Comparison of ENCODE assay signal across 9 cellular contexts in genomic region chr7:100208911-100209408, GRCh38. TPM values are rescaled to one million over a fixed set of nuclear protein-coding genes. Genes with fewer than 3 reads are reported as not detected.
DNase-seq lines count a peak whose midpoint lies in the region; ATAC-seq, FAIRE-seq and TF ChIP-seq lines count a peak whose summit lies in the region.
"Had no signal": no experiment of that assay in that cellular context is flagged by ENCODE, and none has a peak within 500 bp of the region (broad histone marks: within the 10 kb centered on the region; RNA-seq: fewer than 3 reads in every experiment).

No MANE protein-coding gene starts in this region.

- no peaks in the 10 kb centered on the region for H3K9me3 ChIP-seq in CD4-positive, alpha-beta memory T cell (ENCODE audit: control insufficient read depth in 1 of 2, low read length in 2 of 2)
- no peaks in the 10 kb centered on the region for H3K9me3 ChIP-seq in psoas muscle

- intact Hi-C loops in CD4-positive, alpha-beta memory T cell (cut with micrococcal nuclease) = no loop called here
- intact Hi-C loops in psoas muscle (cut with DNase I) = no loop called here

- H3K27me3 ChIP-seq in CD4-positive, alpha-beta memory T cell (ENCODE audit: insufficient read depth, low read length) = no peaks in the 10 kb centered on the region
- H3K27me3 ChIP-seq in psoas muscle (ENCODE audit: insufficient read depth in 3 of 3, low read length in 2 of 3) = no peaks in the 10 kb centered on the region

- TF ChIP-seq CTCF in psoas muscle (IDR thresholded peaks at IDR 0.05) = no peak

- peak overlapping the region; percentile 58 to 80 (median 75) for H3K4me3 Mint-ChIP-seq in CD4-positive, alpha-beta memory T cell
- H3K4me3 Mint-ChIP-seq in activated naive CD8-positive, alpha-beta T cell treated with anti-CD3 and anti-CD28 coated beads for 36 hours = peak overlapping the region; percentile 53

- peaks cover 37% of the 10 kb centered on the region for H3K4me1 ChIP-seq in CD4-positive, alpha-beta memory T cell (ENCODE audit: insufficient read depth, low read length)
- H3K4me1 ChIP-seq in psoas muscle = no peaks in the 10 kb centered on the region

- POLR2A ChIA-PET in CD4-positive, alpha-beta memory T cell (lab: Charles Lee; ENCODE audit: partially characterized antibody) = interaction anchor here (1.4 to 5.2 kb wide), 3 partner anchors 12 to 60 kb away, joined by 4 to 29 read pairs (median 12); partner anchors contain the start of genes LAMTOR4 and PVRIG

- CTCF ChIA-PET in CD4-positive, alpha-beta memory T cell (lab: Charles Lee; ENCODE audit: partially characterized antibody) = interaction anchor here (1.6 to 3.6 kb wide), 4 partner anchors 9 to 76 kb away, joined by 4 to 16 read pairs (median 12); no protein-coding TSS in a partner anchor

- no peak overlapping the region for H3K27ac ChIP-seq in CD4-positive, alpha-beta memory T cell (ENCODE audit: low read depth, low read length)
- H3K27ac ChIP-seq in psoas muscle = no peak overlapping the region

- H3K4me1 Mint-ChIP-seq in CD4-positive, alpha-beta memory T cell = peaks cover 32 to 43% (median 36%) of the 10 kb centered on the region in 4 donors
- H3K4me1 Mint-ChIP-seq in activated naive CD8-positive, alpha-beta T cell treated with anti-CD3 and anti-CD28 coated beads for 36 hours = peaks cover 49% of the 10 kb centered on the region

- FAIRE-seq in GM19239 (lab: Jason Lieb, UNC) = peak; percentile 96
- FAIRE-seq: keratinocyte had no signal

- ATAC-seq in HG03139 (IDR thresholded peaks at IDR 0.05; ENCODE audit: unreplicated experiment) (peak; percentile 52), psoas muscle (no peak)

- no peaks in the 10 kb centered on the region for H3K27me3 Mint-ChIP-seq in CD4-positive, alpha-beta memory T cell
- H3K27me3 Mint-ChIP-seq in activated naive CD8-positive, alpha-beta T cell treated with anti-CD3 and anti-CD28 coated beads for 36 hours = no peaks in the 10 kb centered on the region

- H3K4me3 ChIP-seq in CD4-positive, alpha-beta memory T cell (ENCODE audit: low read length in 2 of 2) = no peak overlapping the region
- H3K4me3 ChIP-seq in psoas muscle = no peak overlapping the region

- no peaks in the 10 kb centered on the region for H3K36me3 ChIP-seq in CD4-positive, alpha-beta memory T cell (ENCODE audit: insufficient read depth, low read length)
- peaks cover 0 to 5% of the 10 kb centered on the region in 2 donors for H3K36me3 ChIP-seq in psoas muscle (ENCODE audit: insufficient read depth in 1 of 2, low read depth in 1 of 2)

- DNase-seq in CD4-positive, alpha-beta memory T cell = peak in 3 of 5 donors; percentile 16 to 37 (median 20)
- DNase-seq in GM19239 (ENCODE audit: insufficient read length, low spot score) (peak; percentile 52), DMS153 treated with DMSO at 0.1 percent for 48 hours (lab: John Stamatoyannopoulos, UW; ENCODE audit: unreplicated experiment) (no peak), psoas muscle (no peak), NCI-H2171 (lab: John Stamatoyannopoulos, UW) (no peak), T1000 (lab: John Stamatoyannopoulos, UW) (no peak)
- peak; percentile 69 for DNase-seq in activated naive CD8-positive, alpha-beta T cell treated with anti-CD3 and anti-CD28 coated beads for 36 hours

- WGBS in psoas muscle, 3 donors = 42 to 44% (median 43%) methylated on average over 6 of the region's 6 CpGs

- H3K27ac Mint-ChIP-seq in CD4-positive, alpha-beta memory T cell = peak overlapping the region; percentile 66 to 91 (median 84)
- peak overlapping the region; percentile 75 for H3K27ac Mint-ChIP-seq in activated naive CD8-positive, alpha-beta T cell treated with anti-CD3 and anti-CD28 coated beads for 36 hours

- H3K9me3 Mint-ChIP-seq in CD4-positive, alpha-beta memory T cell = no peaks in the 10 kb centered on the region
- no peaks in the 10 kb centered on the region for H3K9me3 Mint-ChIP-seq in activated naive CD8-positive, alpha-beta T cell treated with anti-CD3 and anti-CD28 coated beads for 36 hours

- H3K36me3 Mint-ChIP-seq in CD4-positive, alpha-beta memory T cell = no peaks in the 10 kb centered on the region
- peaks cover 7% of the 10 kb centered on the region for H3K36me3 Mint-ChIP-seq in activated naive CD8-positive, alpha-beta T cell treated with anti-CD3 and anti-CD28 coated beads for 36 hours

RNA-seq across cellular contexts. Expression of gene PVRIG, which starts 10.8 kb away (rescaled TPM):
- total RNA-seq in CD4-positive, alpha-beta memory T cell = 10 to 100 TPM; 77.4 to 85.2 TPM
- 10 to 100 TPM; 68.2 to 87.3 TPM for polyA plus RNA-seq in CD4-positive, alpha-beta memory T cell
- 10 to 100 TPM; 33.4 to 34.5 TPM for total RNA-seq in activated naive CD8-positive, alpha-beta T cell treated with anti-CD3 and anti-CD28 coated beads for 36 hours
- under 1 TPM in 1 of 4 donors, not detected in 3; 0.61 TPM for total RNA-seq in psoas muscle
- under 1 TPM; 0.05 to 0.14 (median 0.06) TPM for polyA plus RNA-seq in psoas muscle

RNA-seq across cellular contexts. Expression of gene STAG3, which starts 31.2 kb away (rescaled TPM):
- total RNA-seq in CD4-positive, alpha-beta memory T cell = 1 to 10 TPM; 6.5 to 7.7 TPM
- polyA plus RNA-seq in CD4-positive, alpha-beta memory T cell = 1 to 10 TPM; 1.6 to 3.7 TPM
- total RNA-seq in activated naive CD8-positive, alpha-beta T cell treated with anti-CD3 and anti-CD28 coated beads for 36 hours = 10 to 100 TPM; 21.1 to 21.4 TPM
- total RNA-seq in psoas muscle = under 1 TPM; 0.25 to 0.82 (median 0.47) TPM
- under 1 TPM; 0.18 to 0.86 (median 0.51) TPM for polyA plus RNA-seq in psoas muscle

RNA-seq across cellular contexts. Expression of gene GPC2, which starts 31.8 kb away (rescaled TPM):
- 10 to 100 TPM; 11.8 to 12.5 TPM for total RNA-seq in CD4-positive, alpha-beta memory T cell
- polyA plus RNA-seq in CD4-positive, alpha-beta memory T cell = under 1 TPM in 1 of 2 donors, not detected in 1; 0.73 TPM
- total RNA-seq in activated naive CD8-positive, alpha-beta T cell treated with anti-CD3 and anti-CD28 coated beads for 36 hours = 1 to 10 TPM; 3.6 to 3.9 TPM
- under 1 TPM; 0.16 to 0.77 (median 0.36) TPM for total RNA-seq in psoas muscle
- under 1 TPM; 0.30 to 0.38 (median 0.33) TPM for polyA plus RNA-seq in psoas muscle

RNA-seq across cellular contexts. Expression of gene GAL3ST4, which starts 40.5 kb away (rescaled TPM):
- 1 to 10 TPM; 8.0 to 8.9 TPM for total RNA-seq in CD4-positive, alpha-beta memory T cell
- 1 to 10 TPM; 2.3 to 5.0 TPM for polyA plus RNA-seq in CD4-positive, alpha-beta memory T cell
- total RNA-seq in activated naive CD8-positive, alpha-beta T cell treated with anti-CD3 and anti-CD28 coated beads for 36 hours = 1 to 10 TPM; 2.9 to 3.6 TPM
- total RNA-seq in psoas muscle = 1 to 10 TPM in 2 of 4 donors, under 1 TPM in 2; 0.23 to 3.8 (median 0.95) TPM
- polyA plus RNA-seq in psoas muscle = under 1 TPM; 0.45 to 0.57 (median 0.52) TPM

RNA-seq across cellular contexts. Expression of gene TRAPPC14, which starts 50.4 kb away (rescaled TPM):
- total RNA-seq in CD4-positive, alpha-beta memory T cell = 10 to 100 TPM; 68.7 to 73.0 TPM
- polyA plus RNA-seq in CD4-positive, alpha-beta memory T cell = 1 to 10 TPM; 1.4 to 5.5 TPM
- total RNA-seq in activated naive CD8-positive, alpha-beta T cell treated with anti-CD3 and anti-CD28 coated beads for 36 hours = 10 to 100 TPM; 17.0 to 20.0 TPM
- 10 to 100 TPM in 1 of 4 donors, 1 to 10 TPM in 3; 4.1 to 14.2 (median 7.4) TPM for total RNA-seq in psoas muscle
- polyA plus RNA-seq in psoas muscle = 10 to 100 TPM in 1 of 3 donors, 1 to 10 TPM in 2; 5.2 to 13.1 (median 9.8) TPM

Comparison
In these comparisons a context has a peak if more than half of its experiments do, and no peak if none do; other contexts are left out.
1. DNase-seq: peak in CD4-positive, alpha-beta memory T cell (3 of 5), GM19239 (single experiment) and activated naive CD8-positive, alpha-beta T cell treated with anti-CD3 and anti-CD28 coated beads for 36 hours (single experiment); none in DMS153 treated with DMSO at 0.1 percent for 48 hours (single experiment), psoas muscle (0 of 2), NCI-H2171 (single experiment) and T1000 (single experiment).
2. RNA of gene PVRIG, which starts 10.8 kb away (total RNA-seq): 77.4 to 85.2 TPM in CD4-positive, alpha-beta memory T cell and 33.4 to 34.5 TPM in activated naive CD8-positive, alpha-beta T cell treated with anti-CD3 and anti-CD28 coated beads for 36 hours; 0.61 TPM in psoas muscle; every median in the first group is over 10 times any median in the second.
3. RNA of gene STAG3, which starts 31.2 kb away (total RNA-seq): 21.1 to 21.4 TPM in activated naive CD8-positive, alpha-beta T cell treated with anti-CD3 and anti-CD28 coated beads for 36 hours and 6.5 to 7.7 TPM in CD4-positive, alpha-beta memory T cell; 0.25 to 0.82 TPM in psoas muscle; every median in the first group is over 4 times any median in the second.